ENCODE assay signal across 12 cellular contexts in genomic region chr22:20249797-20250354, GRCh38.
DNase-seq lines count a peak whose midpoint lies in the region; ATAC-seq and TF ChIP-seq lines count a peak whose summit lies in the region.
"Had no signal": no experiment of that assay in that cellular context is flagged by ENCODE, and none has a peak within 500 bp of the region (broad histone marks: within the 10 kb centered on the region; RNA-seq: fewer than 3 reads in every experiment).

No MANE protein-coding gene starts in this region.

- TF ChIP-seq CTCF in GM13976 (IDR thresholded peaks at IDR 0.05; ENCODE audit: borderline replicate concordance, control extremely low read depth, extremely low read depth, insufficient read depth, missing control alignments), result no peak

- intact Hi-C loops in head of caudate nucleus (cut with DNase I), result no loop called here

- H3K4me1 ChIP-seq in HAP-1, result no peaks in the 10 kb centered on the region

- in situ Hi-C loops in GM13976 (cut with MboI; ENCODE audit: low sequenced_read_pairs, unreplicated experiment) (loop anchor here (10.0 kb wide), 1 partner anchor 95 kb away; the partner anchor contains the start of gene CCDC188), HAP-1 (cut with MboI; ENCODE audit: low sequenced_read_pairs) (no loop called here)

- no peak for ATAC-seq in HG03196 (IDR thresholded peaks at IDR 0.05; ENCODE audit: unreplicated experiment)
- ATAC-seq: lower lobe of right lung had no signal

- DNase-seq in NCI-H748 (lab: John Stamatoyannopoulos, UW; ENCODE audit: unreplicated experiment) (peak; percentile 27), NCI-H748 treated with DMSO at 0.1 percent for 48 hours (lab: John Stamatoyannopoulos, UW) (no peak), amniotic epithelial cell (ENCODE audit: low read depth) (peak; percentile 8), head of caudate nucleus (peak in 29 of 42 donors; percentile 31 to 77 (median 56)), superior temporal gyrus (ENCODE audit: extremely low spot score) (peak; percentile 70), GM13976 (ENCODE audit: low spot score) (no peak), HAP-1 (ENCODE audit: low spot score in 2 of 2) (no peak)
- DNase-seq: ACHN; activated CD4-positive, alpha-beta memory T cell treated with anti-CD3 and anti-CD28 coated beads for 36 hours; lower lobe of right lung; NCI-H187 had no signal

- H3K4me3 ChIP-seq in HAP-1, result no peak overlapping the region
- H3K4me3 ChIP-seq: lower lobe of right lung had no signal

- no peaks in the 10 kb centered on the region for H3K27me3 ChIP-seq in HAP-1 (ENCODE audit: low read depth)

- no peaks in the 10 kb centered on the region for H3K36me3 ChIP-seq in HAP-1 (replicated peaks)
- H3K36me3 ChIP-seq: lower lobe of right lung had no signal

- H3K9me3 ChIP-seq in HAP-1, result no peaks in the 10 kb centered on the region
- H3K9me3 ChIP-seq: lower lobe of right lung had no signal

Comparison
In these comparisons a context has a peak if more than half of its experiments do, and no peak if none do; other contexts are left out.
1. DNase-seq: peak in NCI-H748 (single experiment), amniotic epithelial cell (single experiment), head of caudate nucleus (29 of 42) and superior temporal gyrus (single experiment); none in NCI-H748 treated with DMSO at 0.1 percent for 48 hours (single experiment), GM13976 (single experiment) and HAP-1 (0 of 2).